ENCODE assay signal across 7 cellular contexts in genomic region chr13:19618925-19619324, GRCh38. TPM values are rescaled to one million over a fixed set of nuclear protein-coding genes. Genes with fewer than 3 reads are reported as not detected.
A peak's percentile ranks its signal among the peaks of the same experiment; 100 is the strongest.
DNase-seq lines count a peak whose midpoint lies in the region; ATAC-seq and TF ChIP-seq lines count a peak whose summit lies in the region.

No MANE protein-coding gene starts in this region.

- H3K4me3 ChIP-seq in GM12865 (ENCODE audit: low read depth, low read length) (no peak overlapping the region), lower lobe of right lung (no peak overlapping the region)

- no peak overlapping the region for H3K27ac ChIP-seq in lower lobe of right lung

- TF ChIP-seq CTCF in GM12865 (IDR thresholded peaks at IDR 0.05; ENCODE audit: insufficient read depth, low read depth, low read length, missing control alignments), result peak; percentile 59
- TF ChIP-seq CTCF in activated CD8-positive, alpha-beta T cell treated with anti-CD3 and anti-CD28 coated beads for 36 hours (IDR thresholded peaks at IDR 0.05), result peak; percentile 45
- TF ChIP-seq CTCF in lower lobe of right lung (IDR thresholded peaks at IDR 0.05), result peak; percentile 45

- POLR2A ChIA-PET in activated CD8-positive, alpha-beta T cell treated with anti-CD3 and anti-CD28 coated beads for 36 hours (lab: Charles Lee), result interaction anchor here (0.7 kb wide), 1 partner anchor 1143 kb away, joined by 4 read pairs; no protein-coding TSS in a partner anchor

- H3K9me3 ChIP-seq in lower lobe of right lung, result no peaks in the 10 kb centered on the region

- H3K36me3 ChIP-seq in lower lobe of right lung, result no peaks in the 10 kb centered on the region

- H3K27me3 ChIP-seq in lower lobe of right lung (ENCODE audit: low read depth), result no peaks in the 10 kb centered on the region

- peaks cover 3% of the 10 kb centered on the region for H3K4me1 Mint-ChIP-seq in activated CD8-positive, alpha-beta T cell treated with anti-CD3 and anti-CD28 coated beads for 36 hours (ENCODE audit: low read depth)
- no peaks in the 10 kb centered on the region for H3K4me1 Mint-ChIP-seq in activated T-cell treated with anti-CD3 and anti-CD28 coated beads, Interleukin-2, amount 50 U/mL, for 4 hours (ENCODE audit: low read depth)

- peak; percentile 51 for DNase-seq in GM12865 (ENCODE audit: low read depth)
- DNase-seq in activated CD8-positive, alpha-beta T cell treated with anti-CD3 and anti-CD28 coated beads for 36 hours, result peak; percentile 40
- DNase-seq in lower lobe of right lung, result no peak
- no peak for DNase-seq in NCI-H187 treated with DMSO at 0.1 percent for 48 hours (lab: John Stamatoyannopoulos, UW)
- no peak for DNase-seq in activated T-cell treated with anti-CD3 and anti-CD28 coated beads, Interleukin-2, amount 50 U/mL, for 4 hours

- intact Hi-C loops in activated CD8-positive, alpha-beta T cell treated with anti-CD3 and anti-CD28 coated beads for 36 hours (cut with micrococcal nuclease), result no loop called here
- intact Hi-C loops in lower lobe of right lung (cut with DNase I), result no loop called here

- peaks cover 20% of the 10 kb centered on the region for H3K27me3 Mint-ChIP-seq in activated CD8-positive, alpha-beta T cell treated with anti-CD3 and anti-CD28 coated beads for 36 hours
- peaks cover 28% of the 10 kb centered on the region for H3K27me3 Mint-ChIP-seq in activated T-cell treated with anti-CD3 and anti-CD28 coated beads, Interleukin-2, amount 50 U/mL, for 4 hours (ENCODE audit: low read depth)

- peaks cover 7% of the 10 kb centered on the region for H3K36me3 Mint-ChIP-seq in activated CD8-positive, alpha-beta T cell treated with anti-CD3 and anti-CD28 coated beads for 36 hours (ENCODE audit: low read depth)
- H3K36me3 Mint-ChIP-seq in activated T-cell treated with anti-CD3 and anti-CD28 coated beads, Interleukin-2, amount 50 U/mL, for 4 hours (ENCODE audit: insufficient read depth), result no peaks in the 10 kb centered on the region

- peaks cover 6% of the 10 kb centered on the region for H3K9me3 Mint-ChIP-seq in activated CD8-positive, alpha-beta T cell treated with anti-CD3 and anti-CD28 coated beads for 36 hours
- H3K9me3 Mint-ChIP-seq in activated T-cell treated with anti-CD3 and anti-CD28 coated beads, Interleukin-2, amount 50 U/mL, for 4 hours, result peaks cover 8% of the 10 kb centered on the region

- ATAC-seq in HG03280 (IDR thresholded peaks at IDR 0.05; ENCODE audit: unreplicated experiment), result peak; percentile 81
- peak; percentile 67 for ATAC-seq in activated CD8-positive, alpha-beta T cell treated with anti-CD3 and anti-CD28 coated beads for 36 hours
- peak; percentile 41 to 63 for ATAC-seq in lower lobe of right lung
- no peak for ATAC-seq in HG02759 (IDR thresholded peaks at IDR 0.05; ENCODE audit: unreplicated experiment)
- ATAC-seq in activated T-cell treated with anti-CD3 and anti-CD28 coated beads, Interleukin-2, amount 50 U/mL, for 4 hours, result no peak

- CTCF ChIA-PET in activated CD8-positive, alpha-beta T cell treated with anti-CD3 and anti-CD28 coated beads for 36 hours (lab: Charles Lee), result interaction anchor here (0.9 to 1.9 kb wide), 4 partner anchors 8 to 55 kb away, joined by 4 to 11 read pairs (median 6); partner anchors contain the start of gene MPHOSPH8

- no peak overlapping the region for H3K4me3 Mint-ChIP-seq in activated CD8-positive, alpha-beta T cell treated with anti-CD3 and anti-CD28 coated beads for 36 hours
- no peak overlapping the region for H3K4me3 Mint-ChIP-seq in activated T-cell treated with anti-CD3 and anti-CD28 coated beads, Interleukin-2, amount 50 U/mL, for 4 hours

- no peaks in the 10 kb centered on the region for H3K4me1 ChIP-seq in lower lobe of right lung

- H3K27ac Mint-ChIP-seq in activated CD8-positive, alpha-beta T cell treated with anti-CD3 and anti-CD28 coated beads for 36 hours, result no peak overlapping the region

RNA-seq across cellular contexts. Expression of gene MPHOSPH8, which starts 14.5 kb away (rescaled TPM):
- total RNA-seq in activated CD8-positive, alpha-beta T cell treated with anti-CD3 and anti-CD28 coated beads for 36 hours, result 10 to 100 TPM; 26.9 to 27.4 TPM
- total RNA-seq in lower lobe of right lung, result 46.5 TPM
- 10 to 100 TPM; 26.6 to 30.3 (median 29.9) TPM for total RNA-seq in activated T-cell treated with anti-CD3 and anti-CD28 coated beads, Interleukin-2, amount 50 U/mL, for 4 hours

RNA-seq across cellular contexts. Expression of gene TPTE2, which starts 57.6 kb away (rescaled TPM):
- under 1 TPM; 0.22 to 0.27 TPM for total RNA-seq in activated CD8-positive, alpha-beta T cell treated with anti-CD3 and anti-CD28 coated beads for 36 hours
- total RNA-seq in lower lobe of right lung, result not detected
- not detected for total RNA-seq in activated T-cell treated with anti-CD3 and anti-CD28 coated beads, Interleukin-2, amount 50 U/mL, for 4 hours

Comparison
In these comparisons a context has a peak if more than half of its experiments do, and no peak if none do; other contexts are left out.
1. DNase-seq: peak in GM12865 (single experiment) and activated CD8-positive, alpha-beta T cell treated with anti-CD3 and anti-CD28 coated beads for 36 hours (single experiment); none in lower lobe of right lung (single experiment), NCI-H187 treated with DMSO at 0.1 percent for 48 hours (single experiment) and activated T-cell treated with anti-CD3 and anti-CD28 coated beads, Interleukin-2, amount 50 U/mL, for 4 hours (single experiment).
2. ATAC-seq: peak in HG03280 (single experiment), activated CD8-positive, alpha-beta T cell treated with anti-CD3 and anti-CD28 coated beads for 36 hours (single experiment) and lower lobe of right lung (2 of 2); none in HG02759 (single experiment) and activated T-cell treated with anti-CD3 and anti-CD28 coated beads, Interleukin-2, amount 50 U/mL, for 4 hours (0 of 2).
3. Peak in every context shown above with its lines, with median percentiles within 50 percentile points of each other: CTCF ChIP-seq.